Comparison of ENCODE assay signal across 21 cellular contexts in the genomic region with DNA sequence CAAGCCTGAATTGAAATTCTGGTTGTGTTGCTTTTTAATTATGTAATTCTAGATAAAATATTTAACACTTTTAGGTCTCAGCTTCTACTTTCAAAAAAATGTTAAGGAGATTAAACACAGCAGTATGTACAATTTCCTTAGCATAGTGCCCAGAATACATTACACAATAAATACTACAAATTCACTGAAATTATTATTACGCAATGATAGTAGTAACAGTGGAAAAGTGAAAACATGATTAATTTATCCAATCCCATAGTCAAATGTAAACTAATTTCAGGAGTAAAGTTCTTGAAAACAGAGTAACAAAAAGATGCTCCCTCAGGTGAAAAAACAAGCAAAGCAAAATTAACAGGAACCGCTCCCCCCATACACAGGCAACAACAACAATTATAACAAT.
DNase-seq lines count a peak whose midpoint lies in the region; ATAC-seq, FAIRE-seq and TF ChIP-seq lines count a peak whose summit lies in the region.
"Had no signal": no experiment of that assay in that cellular context is flagged by ENCODE, and none has a peak within 500 bp of the region (broad histone marks: within the 10 kb centered on the region; RNA-seq: fewer than 3 reads in every experiment).

No MANE protein-coding gene starts in this region.

- H3K9me3 ChIP-seq in HepG2 (ENCODE audit: low read length) (peaks cover 62% of the 10 kb centered on the region), right lobe of liver (no peaks in the 10 kb centered on the region), colonic mucosa (no peaks in the 10 kb centered on the region)
- H3K9me3 ChIP-seq: BLaER1, Caco-2 had no signal

- intact Hi-C loops in HepG2 (cut with micrococcal nuclease; ENCODE audit: unreplicated experiment): no loop called here
- intact Hi-C loops in right lobe of liver (cut with DNase I): no loop called here
- intact Hi-C loops in colonic mucosa (cut with DNase I): no loop called here

- no peak for TF ChIP-seq EP300 in HepG2 (IDR thresholded peaks at IDR 0.05; ENCODE audit: low read depth in 2 of 2, low read length in 2 of 2)
- TF ChIP-seq EP300 in HepG2 (CRISPR knock-in tag; IDR thresholded peaks at IDR 0.05; ENCODE audit: borderline replicate concordance): no peak

- no peak for DNase-seq in HepG2 (ENCODE audit: low spot score)
- DNase-seq in right lobe of liver: no peak
- peak; percentile 9 for DNase-seq in amniotic epithelial cell (ENCODE audit: low read depth)
- DNase-seq in fibroblast of mammary gland (ENCODE audit: low read depth): peak; percentile 26
- no peak for DNase-seq in colonic mucosa
- DNase-seq in foreskin fibroblast: no peak
- no peak for DNase-seq in epidermal melanocyte (ENCODE audit: insufficient read length, low spot score)
- no peak for DNase-seq in central memory CD4-positive, alpha-beta T cell
- DNase-seq: Caco-2; CD4-positive, CD25-positive, alpha-beta regulatory T cell; CD8-positive, alpha-beta T cell; DMS153; DND-41; H9 had no signal

- TF ChIP-seq CTCF in HepG2 (CRISPR knock-in tag; IDR thresholded peaks at IDR 0.05) (no peak), right lobe of liver (IDR thresholded peaks at IDR 0.05) (no peak), fibroblast of mammary gland (conservative IDR thresholded peaks at IDR 0.05; ENCODE audit: control insufficient read depth, insufficient read depth, low read depth, low read length) (no peak), colonic mucosa (IDR thresholded peaks at IDR 0.05) (no peak), foreskin fibroblast (IDR thresholded peaks at IDR 0.05; ENCODE audit: low read depth, low read length) (no peak)

- no peaks in the 10 kb centered on the region for H4K20me1 ChIP-seq in HepG2 (ENCODE audit: insufficient read depth, low read length)
- H4K20me1 ChIP-seq: BLaER1 had no signal

- H3K4me3 ChIP-seq in HepG2 (replicated peaks in 1 of 3; ENCODE audit: insufficient read depth in 1 of 3, low read depth in 2 of 3, low read length in 3 of 3) (no peak overlapping the region), right lobe of liver (no peak overlapping the region), fibroblast of mammary gland (ENCODE audit: control insufficient read depth, low read depth, low read length) (no peak overlapping the region), colonic mucosa (no peak overlapping the region), foreskin fibroblast (ENCODE audit: low read depth in 1 of 2, low read length in 2 of 2) (no peak overlapping the region)
- H3K4me3 ChIP-seq: BLaER1 had no signal

- no TSS peak for BruUV-seq in HepG2 (replicated peaks; lab: Mats Ljungman, UMichigan)

- ATAC-seq in HepG2 (no peak), right lobe of liver (no peak)
- ATAC-seq: CD8-positive, alpha-beta T cell; HCT116 had no signal

- POLR2A ChIA-PET in HepG2 (lab: Yijun Ruan, JAX): no interaction called here

- no peak for TF ChIP-seq RAD21 in HepG2 (CRISPR knock-in tag; IDR thresholded peaks at IDR 0.05)

- WGBS in HepG2 (ENCODE audit: low lambda C conversion rate): 4% methylated on average over 2 of the region's 2 CpGs
- 55% methylated on average over 2 of the region's 2 CpGs for WGBS in right lobe of liver (ENCODE audit: insufficient coverage, low coverage, low lambda C conversion rate, missing lambda C conversion rate)

- H3K27ac ChIP-seq in HepG2 (ENCODE audit: extremely low read length, insufficient read depth, low read length) (no peak overlapping the region), right lobe of liver (no peak overlapping the region), colonic mucosa (no peak overlapping the region)
- H3K27ac ChIP-seq: 22Rv1, BLaER1, C4-2B had no signal

- CTCF ChIA-PET in HepG2 (lab: Yijun Ruan, JAX; ENCODE audit: low intra/inter-chr PET ratio, low total read pairs): no interaction called here

- no peak overlapping the region for H2AFZ ChIP-seq in HepG2 (ENCODE audit: low read length)

- H3K4me1 ChIP-seq in HepG2 (ENCODE audit: insufficient read depth, low read length) (no peaks in the 10 kb centered on the region), right lobe of liver (no peaks in the 10 kb centered on the region), colonic mucosa (no peaks in the 10 kb centered on the region)
- H3K4me1 ChIP-seq: BLaER1, Caco-2 had no signal

- FAIRE-seq in HepG2 (lab: Jason Lieb, UNC): no peak
- FAIRE-seq: A204.1, G401.6, GM12892 had no signal

- in situ Hi-C loops in HepG2 (cut with HindIII; ENCODE audit: extremely low pct_ligation_motif_present, low pct_unique_long_range_greater_than_20kb): no loop called here

- H3K36me3 ChIP-seq in HepG2 (replicated peaks in 1 of 2; ENCODE audit: control insufficient read depth in 1 of 2, insufficient read depth in 2 of 2, low read length in 2 of 2) (no peaks in the 10 kb centered on the region), right lobe of liver (no peaks in the 10 kb centered on the region), colonic mucosa (no peaks in the 10 kb centered on the region)
- H3K36me3 ChIP-seq: BLaER1 had no signal

- H3K79me2 ChIP-seq in HepG2 (ENCODE audit: insufficient read depth, low read length): no peaks in the 10 kb centered on the region

- H3K27me3 ChIP-seq in HepG2 (ENCODE audit: control insufficient read depth in 1 of 2, insufficient read depth in 2 of 2, low read length in 2 of 2) (no peaks in the 10 kb centered on the region), right lobe of liver (no peaks in the 10 kb centered on the region), colonic mucosa (no peaks in the 10 kb centered on the region)
- H3K27me3 ChIP-seq: BLaER1 had no signal

- H3K9ac ChIP-seq in HepG2 (ENCODE audit: insufficient read depth, low read depth, low read length) (no peak overlapping the region), colonic mucosa (ENCODE audit: low read depth in 2 of 2, low read length in 2 of 2) (no peak overlapping the region)
- H3K9ac ChIP-seq: BLaER1 had no signal

- no peak overlapping the region for H3K4me2 ChIP-seq in HepG2 (ENCODE audit: low read depth, low read length)
- H3K4me2 ChIP-seq: BLaER1 had no signal

- TF ChIP-seq POLR2A in HepG2 (IDR thresholded peaks at IDR 0.05; ENCODE audit: insufficient read depth in 1 of 2, low read depth in 2 of 2, low read length in 2 of 2): no peak
- no peak for TF ChIP-seq POLR2A in right lobe of liver (IDR thresholded peaks at IDR 0.05)

TF ChIP-seq in HepG2, 621 proteins besides CTCF, POLR2A, EP300 and RAD21:
- no peak for TF ChIP-seq MAFG (CRISPR knock-in tag; IDR thresholded peaks at IDR 0.05)
- TF ChIP-seq ZNF589 (CRISPR knock-in tag; conservative IDR thresholded peaks at IDR 0.05): no peak
- TF ChIP-seq CEBPB (IDR thresholded peaks at IDR 0.05; ENCODE audit: borderline replicate concordance, low read depth, low read length): peak; percentile 58; the same call in 1 of the 2 replicates
- no peak for TF ChIP-seq CAMTA2 (CRISPR knock-in tag; IDR thresholded peaks at IDR 0.05; ENCODE audit: borderline replicate concordance)

Comparison
In these comparisons a context has a peak if more than half of its experiments do, and no peak if none do; other contexts are left out.
1. DNase-seq: peak in amniotic epithelial cell (single experiment) and fibroblast of mammary gland (single experiment); none in HepG2 (single experiment), right lobe of liver (0 of 3), colonic mucosa (single experiment), foreskin fibroblast (0 of 2), epidermal melanocyte (single experiment) and central memory CD4-positive, alpha-beta T cell (single experiment).